14 cellular contexts compared by ENCODE assay signal in the genomic region with DNA sequence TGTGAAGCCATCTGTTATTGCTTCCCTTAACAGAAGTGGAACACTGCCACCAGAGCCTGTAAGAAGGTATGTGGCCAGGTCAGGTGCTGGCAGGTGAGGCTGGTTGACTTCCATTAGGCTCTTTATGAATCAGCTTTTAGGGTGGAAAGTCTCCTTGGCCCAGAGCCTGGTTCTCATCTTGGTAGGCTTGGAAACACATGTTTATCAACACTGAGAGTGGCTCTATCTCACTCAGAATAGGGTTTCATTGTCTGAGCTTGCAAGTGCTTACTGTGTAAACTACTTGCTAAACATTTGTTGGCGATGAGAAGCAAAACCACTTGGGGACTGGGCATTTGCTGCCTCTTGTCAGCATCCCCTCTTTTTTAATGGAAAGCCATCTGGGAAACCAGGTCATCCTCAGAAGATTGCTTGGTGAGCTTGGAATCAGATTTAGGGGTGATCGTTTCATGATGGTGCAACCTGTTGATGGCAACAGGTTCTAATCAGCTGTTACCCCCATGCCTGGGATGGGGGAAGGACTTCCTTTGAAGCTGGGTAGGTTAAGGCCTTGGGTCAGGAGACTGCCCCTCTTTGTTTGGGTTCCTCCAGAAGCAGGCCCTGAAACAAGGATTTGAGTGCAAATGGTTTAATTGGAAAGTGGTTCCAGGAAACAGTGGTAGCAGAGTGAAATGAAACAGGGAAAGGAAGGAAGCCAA.
DNase-seq lines count a peak whose midpoint lies in the region; ATAC-seq and TF ChIP-seq lines count a peak whose summit lies in the region.
"Had no signal": no experiment of that assay in that cellular context is flagged by ENCODE, and none has a peak within 500 bp of the region (broad histone marks: within the 10 kb centered on the region; RNA-seq: fewer than 3 reads in every experiment).

No MANE protein-coding gene starts in this region.

- no peak for TF ChIP-seq EP300 in suprapubic skin (IDR thresholded peaks at IDR 0.05)

- H3K9me3 ChIP-seq in suprapubic skin, result no peaks in the 10 kb centered on the region
- H3K9me3 ChIP-seq: heart right ventricle, left lung had no signal

- intact Hi-C loops in posterior vena cava (cut with DNase I), result no loop called here
- intact Hi-C loops in cardiac septum (cut with DNase I), result no loop called here

- TF ChIP-seq POLR2A in suprapubic skin (IDR thresholded peaks at IDR 0.05), result no peak

- H3K9me3 Mint-ChIP-seq in activated naive CD4-positive, alpha-beta T cell treated with anti-CD3 and anti-CD28 coated beads, Interleukin-2, amount 50 U/mL, for 72 hours, result no peaks in the 10 kb centered on the region
- H3K9me3 Mint-ChIP-seq: activated T-cell treated with anti-CD3 and anti-CD28 coated beads, Interleukin-2, amount 50 U/mL, for 4 hours; nephron progenitor cell had no signal

- TF ChIP-seq CTCF in suprapubic skin (IDR thresholded peaks at IDR 0.05), result no peak

- no peaks in the 10 kb centered on the region for H3K27me3 ChIP-seq in suprapubic skin
- H3K27me3 ChIP-seq: heart right ventricle, left lung had no signal

- H3K36me3 Mint-ChIP-seq in activated naive CD4-positive, alpha-beta T cell treated with anti-CD3 and anti-CD28 coated beads, Interleukin-2, amount 50 U/mL, for 72 hours, result no peaks in the 10 kb centered on the region

- 31% methylated on average over 2 of the region's 2 CpGs for WGBS in suprapubic skin

- H3K4me3 ChIP-seq in suprapubic skin, result no peak overlapping the region
- H3K4me3 ChIP-seq: heart right ventricle, left lung had no signal

- peak; percentile 69 for DNase-seq in M059J (ENCODE audit: low read depth)
- peak; percentile 80 for DNase-seq in NCI-H345 (lab: John Stamatoyannopoulos, UW)
- DNase-seq in fibroblast of gingiva (ENCODE audit: low read depth), result peak; percentile 55
- DNase-seq in suprapubic skin (ENCODE audit: low spot score in 2 of 2), result no peak
- no peak for DNase-seq in posterior vena cava (ENCODE audit: low spot score)
- DNase-seq in activated naive CD4-positive, alpha-beta T cell treated with anti-CD3 and anti-CD28 coated beads, Interleukin-2, amount 50 U/mL, for 72 hours (ENCODE audit: low spot score in 2 of 2), result no peak
- no peak for DNase-seq in cardiac septum (ENCODE audit: low spot score)
- DNase-seq: activated T-cell treated with anti-CD3 and anti-CD28 coated beads, Interleukin-2, amount 50 U/mL, for 4 hours; effector memory CD4-positive, alpha-beta T cell; heart right ventricle; left lung; NCI-H1930; nephron progenitor cell had no signal

- ATAC-seq in activated naive CD4-positive, alpha-beta T cell treated with anti-CD3 and anti-CD28 coated beads, Interleukin-2, amount 50 U/mL, for 72 hours, result no peak
- ATAC-seq: activated CD4-positive, CD25-positive, alpha-beta regulatory T cell treated with anti-CD3 and anti-CD28 coated beads, Interleukin-2, amount 50 U/mL, for 24 hours; activated T-cell treated with anti-CD3 and anti-CD28 coated beads, Interleukin-2, amount 50 U/mL, for 4 hours; left lung had no signal

- peak overlapping the region; percentile 64 for H3K27ac ChIP-seq in suprapubic skin
- H3K27ac ChIP-seq: heart right ventricle, left lung had no signal

- no peaks in the 10 kb centered on the region for H3K36me3 ChIP-seq in suprapubic skin
- H3K36me3 ChIP-seq: heart right ventricle, left lung had no signal

- H3K27ac Mint-ChIP-seq in activated naive CD4-positive, alpha-beta T cell treated with anti-CD3 and anti-CD28 coated beads, Interleukin-2, amount 50 U/mL, for 72 hours, result no peak overlapping the region
- H3K27ac Mint-ChIP-seq: nephron progenitor cell had no signal

- peaks cover 31% of the 10 kb centered on the region for H3K4me1 ChIP-seq in suprapubic skin

Comparison
In these comparisons a context has a peak if more than half of its experiments do, and no peak if none do; other contexts are left out.
1. DNase-seq: peak in M059J (single experiment), NCI-H345 (single experiment) and fibroblast of gingiva (single experiment); none in suprapubic skin (0 of 2), posterior vena cava (single experiment), activated naive CD4-positive, alpha-beta T cell treated with anti-CD3 and anti-CD28 coated beads, Interleukin-2, amount 50 U/mL, for 72 hours (0 of 2) and cardiac septum (single experiment).